21 cellular contexts compared by ENCODE assay signal in genomic region chr1:230691615-230692014, GRCh38. TPM values are rescaled to one million over a fixed set of nuclear protein-coding genes. Genes with fewer than 3 reads are reported as not detected.
DNase-seq lines count a peak whose midpoint lies in the region; ATAC-seq, FAIRE-seq and TF ChIP-seq lines count a peak whose summit lies in the region.
"Had no signal": no experiment of that assay in that cellular context is flagged by ENCODE, and none has a peak within 500 bp of the region (broad histone marks: within the 10 kb centered on the region; RNA-seq: fewer than 3 reads in every experiment).

No MANE protein-coding gene starts in this region.

- H3K27ac ChIP-seq in angular gyrus (ENCODE audit: low read depth, low read length) (peak overlapping the region; percentile 52), cingulate gyrus (ENCODE audit: low read depth, low read length) (peak overlapping the region; percentile 65), parathyroid adenoma (peak overlapping the region; percentile 68)

- no peak overlapping the region for H2AFZ ChIP-seq in parathyroid adenoma

- H3K9ac ChIP-seq in parathyroid adenoma = no peak overlapping the region

- H3K36me3 ChIP-seq in parathyroid adenoma (ENCODE audit: control insufficient read depth, insufficient read depth, low read length) = no peaks in the 10 kb centered on the region
- H3K36me3 ChIP-seq in BE2C = peaks cover 45% of the 10 kb centered on the region

- FAIRE-seq in GM19239 (lab: Jason Lieb, UNC) = no peak
- FAIRE-seq: A204.1, D721Med, GM12892, HTR-8/SVneo had no signal

- H3K4me1 ChIP-seq in parathyroid adenoma (peaks cover 6% of the 10 kb centered on the region), BE2C (no peaks in the 10 kb centered on the region)

- H3K27me3 ChIP-seq in parathyroid adenoma (ENCODE audit: control insufficient read depth, insufficient read depth, low read length) (no peaks in the 10 kb centered on the region), BE2C (no peaks in the 10 kb centered on the region)

- H3K4me3 ChIP-seq in parathyroid adenoma (ENCODE audit: low read depth, low read length) (no peak overlapping the region), BE2C (ENCODE audit: low read depth, low read length) (no peak overlapping the region)

- H3K4me2 ChIP-seq in parathyroid adenoma (ENCODE audit: low read length) = no peak overlapping the region

- H3K79me2 ChIP-seq in parathyroid adenoma = no peaks in the 10 kb centered on the region

- H3K9me3 ChIP-seq in parathyroid adenoma (ENCODE audit: control insufficient read depth, low read length) = no peaks in the 10 kb centered on the region
- no peaks in the 10 kb centered on the region for H3K9me3 ChIP-seq in BE2C

- DNase-seq in BE2C = no peak
- no peak for DNase-seq in GM19239 (ENCODE audit: insufficient read length, low spot score)
- DNase-seq in left colon = no peak
- DNase-seq: CD8-positive, alpha-beta T cell; COR-L47; DMS153; DMS79 treated with DMSO at 0.1 percent for 48 hours; EL; GDM1; HCEC 1CT; HFFc6 had no signal

- TF ChIP-seq CTCF in parathyroid adenoma (IDR thresholded peaks at IDR 0.05) = no peak
- TF ChIP-seq CTCF in BE2C (IDR thresholded peaks at IDR 0.05; ENCODE audit: low read depth, low read length) = no peak

- intact Hi-C loops in left colon (cut with DNase I, micrococcal nuclease) = no loop called here

- ATAC-seq in left colon (no peak), HG03521 (IDR thresholded peaks at IDR 0.05; ENCODE audit: unreplicated experiment) (no peak)
- ATAC-seq: CD8-positive, alpha-beta T cell had no signal

RNA-seq across cellular contexts. Expression of gene AGT, which starts 22.3 kb away (rescaled TPM):
- polyA plus RNA-seq in BE2C (2012; ENCODE audit: insufficient read depth, insufficient read length, low read depth) = 1.5 TPM
- total RNA-seq in left colon = 1 to 10 TPM; 1.2 to 2.1 TPM
- total RNA-seq: CD8-positive, alpha-beta T cell had no signal
- polyA plus RNA-seq: CD14-positive monocyte had no signal

RNA-seq across cellular contexts. Expression of gene COG2, which starts 49.3 kb away (rescaled TPM):
- 27.8 TPM for polyA plus RNA-seq in BE2C (2012; ENCODE audit: insufficient read depth, insufficient read length, low read depth)
- 10 to 100 TPM; 45.3 to 53.5 TPM for total RNA-seq in left colon

RNA-seq across cellular contexts. Expression of gene CAPN9, which starts 55.6 kb away (rescaled TPM):
- not detected for polyA plus RNA-seq in BE2C (2012; ENCODE audit: insufficient read depth, insufficient read length, low read depth)
- 10 to 100 TPM; 46.3 to 53.6 TPM for total RNA-seq in left colon
- total RNA-seq: CD8-positive, alpha-beta T cell; HFFc6 had no signal
- polyA plus RNA-seq: BJ, CD14-positive monocyte had no signal
